Comparison of ENCODE assay signal across 20 cellular contexts in the genomic region with DNA sequence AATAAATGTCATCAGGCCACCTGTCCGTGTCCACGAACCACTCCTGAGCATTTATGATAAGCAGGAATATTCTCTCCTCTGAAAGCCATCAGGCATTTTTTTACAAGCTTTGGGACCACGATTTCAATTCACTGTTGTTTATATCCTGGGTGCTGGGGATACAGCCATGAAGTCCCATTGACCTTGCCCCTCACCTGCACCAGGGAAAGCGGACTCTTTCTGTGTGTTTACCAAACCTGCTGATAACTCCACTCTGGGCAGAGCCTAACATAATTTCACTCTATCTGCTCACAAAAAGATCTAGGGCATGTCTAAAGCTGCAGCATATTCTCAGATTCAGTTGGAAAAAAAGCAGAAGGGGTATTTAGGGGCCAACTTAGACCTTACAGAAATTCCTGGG. TPM values are rescaled to one million over a fixed set of nuclear protein-coding genes. Genes with fewer than 3 reads are reported as not detected.
DNase-seq lines count a peak whose midpoint lies in the region; ATAC-seq, FAIRE-seq and TF ChIP-seq lines count a peak whose summit lies in the region.
"Had no signal": no experiment of that assay in that cellular context is flagged by ENCODE, and none has a peak within 500 bp of the region (broad histone marks: within the 10 kb centered on the region; RNA-seq: fewer than 3 reads in every experiment).

No MANE protein-coding gene starts in this region.

- peaks cover 19% of the 10 kb centered on the region for H3K4me1 Mint-ChIP-seq in stimulated activated naive CD8-positive, alpha-beta T cell treated with anti-CD3 and anti-CD28 coated beads, Interleukin-15, amount 100 ng/mL, for 72 hours

- peaks cover 0 to 7% of the 10 kb centered on the region in 2 donors for H3K9me3 Mint-ChIP-seq in stimulated activated naive CD8-positive, alpha-beta T cell treated with anti-CD3 and anti-CD28 coated beads, Interleukin-15, amount 100 ng/mL, for 72 hours

- FAIRE-seq in GM12878 (lab: Jason Lieb, UNC) = no peak

- TF ChIP-seq CTCF in GM12878 (IDR thresholded peaks at IDR 0.05 in 2 of 3, conservative IDR thresholded peaks at IDR 0.05 in 1 of 3; ENCODE audit: control insufficient read depth in 2 of 3, extremely low read depth in 1 of 3, insufficient read depth in 1 of 3, low read depth in 3 of 3, low read length in 3 of 3) (no peak), liver (IDR thresholded peaks at IDR 0.05; ENCODE audit: low read depth, low read length, missing input control) (no peak), OCI-LY7 (conservative IDR thresholded peaks at IDR 0.05; ENCODE audit: low read length) (no peak)

- H3K4me1 ChIP-seq in GM12878 (ENCODE audit: control insufficient read depth, insufficient read depth, low read length) (peaks cover 25% of the 10 kb centered on the region), liver (ENCODE audit: control insufficient read depth in 4 of 4, insufficient read depth in 4 of 4, low read length in 3 of 4) (peaks cover 2 to 20% (median 12%) of the 10 kb centered on the region in 4 donors), OCI-LY7 (ENCODE audit: insufficient read depth, low read length, poor library complexity, severe bottlenecking) (peaks cover 2% of the 10 kb centered on the region)
- H3K4me1 ChIP-seq: HAP-1 had no signal

- H3K4me3 ChIP-seq in GM12878 = no peak overlapping the region
- H3K4me3 ChIP-seq in liver (ENCODE audit: low read depth in 1 of 3, low read length in 3 of 3) = no peak overlapping the region
- no peak overlapping the region for H3K4me3 ChIP-seq in OCI-LY7 (ENCODE audit: low read depth, low read length, poor library complexity, severe bottlenecking)
- H3K4me3 ChIP-seq: HAP-1 had no signal

- peak; percentile 4 for ATAC-seq in stimulated activated naive CD8-positive, alpha-beta T cell treated with anti-CD3 and anti-CD28 coated beads, Interleukin-15, amount 100 ng/mL, for 72 hours
- ATAC-seq in stimulated activated naive CD8-positive, alpha-beta T cell treated with anti-CD3 and anti-CD28 coated beads, Interleukin-15, Interleukin-2, amounts not matched to agents 100 U/mL and 50 U/mL, for 24 hours = no peak
- ATAC-seq in GM12878 = no peak

- H3K79me2 ChIP-seq in GM12878 (ENCODE audit: control insufficient read depth, insufficient read depth, low read length) (no peaks in the 10 kb centered on the region), OCI-LY7 (ENCODE audit: insufficient read depth, low read depth, low read length) (no peaks in the 10 kb centered on the region)

- in situ Hi-C loops in GM12878 (cut with MboI) = loop anchor here (25.0 kb wide), 1 partner anchor 1181 kb away; no protein-coding TSS in a partner anchor

- intact Hi-C loops in GM12878 (cut with micrococcal nuclease; ENCODE audit: unreplicated experiment) = no loop called here
- intact Hi-C loops in OCI-LY7 (cut with micrococcal nuclease; ENCODE audit: unreplicated experiment) = no loop called here

- WGBS in GM12878 (ENCODE audit: insufficient coverage, insufficient replicate concordance, low lambda C conversion rate, missing lambda C conversion rate) = 62% methylated on average over 4 of the region's 4 CpGs
- WGBS in liver = 59% methylated on average over 4 of the region's 4 CpGs

- H2AFZ ChIP-seq in GM12878 (ENCODE audit: control insufficient read depth, low read depth, low read length) (no peak overlapping the region), OCI-LY7 (ENCODE audit: low read length) (no peak overlapping the region)

- no peak for TF ChIP-seq EP300 in GM12878 (IDR thresholded peaks at IDR 0.05; ENCODE audit: borderline replicate concordance in 1 of 2, control insufficient read depth in 1 of 2, low read depth in 2 of 2, low read length in 2 of 2)

- H3K27ac ChIP-seq in GM12878 (ENCODE audit: control insufficient read depth, insufficient read depth) (peak overlapping the region; percentile 6; the same call in 1 of the 2 replicates), liver (ENCODE audit: low read depth in 1 of 2, low read length in 2 of 2) (peak overlapping the region; percentile 29 to 45), OCI-LY7 (ENCODE audit: low read depth, low read length, poor library complexity, severe bottlenecking) (no peak overlapping the region)

- no peak overlapping the region for H3K4me3 Mint-ChIP-seq in stimulated activated naive CD8-positive, alpha-beta T cell treated with anti-CD3 and anti-CD28 coated beads, Interleukin-15, amount 100 ng/mL, for 72 hours
- H3K4me3 Mint-ChIP-seq: CD14-positive monocyte, IgD-negative memory B cell had no signal

- H3K27ac Mint-ChIP-seq in stimulated activated naive CD8-positive, alpha-beta T cell treated with anti-CD3 and anti-CD28 coated beads, Interleukin-15, amount 100 ng/mL, for 72 hours = no peak overlapping the region

- no peak overlapping the region for H3K9ac ChIP-seq in GM12878 (ENCODE audit: control insufficient read depth, insufficient read depth, low read length)
- no peak overlapping the region for H3K9ac ChIP-seq in liver (ENCODE audit: low read depth in 1 of 2, low read length in 2 of 2)

- RAD21 ChIA-PET in GM12878 (lab: Charles Lee; ENCODE audit: unreplicated experiment) = interaction anchor here (1.2 to 8.1 kb wide), 4 partner anchors 8 to 19 kb away, joined by 3 to 285 read pairs (median 4); partner anchors contain the start of gene DNASE1L3

- TF ChIP-seq RAD21 in GM12878 (IDR thresholded peaks at IDR 0.05; ENCODE audit: insufficient read depth, low read depth, low read length) (no peak), liver (IDR thresholded peaks at IDR 0.05) (peak in 1 of 2 donors; percentile 20)

- DNase-seq in stimulated activated naive CD8-positive, alpha-beta T cell treated with anti-CD3 and anti-CD28 coated beads, Interleukin-15, amount 100 ng/mL, for 72 hours = no peak
- DNase-seq in stimulated activated naive CD8-positive, alpha-beta T cell treated with anti-CD3 and anti-CD28 coated beads, Interleukin-15, Interleukin-2, amounts not matched to agents 100 U/mL and 50 U/mL, for 24 hours = no peak
- DNase-seq in GM12878 (ENCODE audit: low read depth, low spot score) (no peak), iPS-NIHi7 (ENCODE audit: extremely low spot score) (no peak), OCI-LY7 (ENCODE audit: low spot score) (no peak)
- DNase-seq in activated CD4-positive, CD25-positive, alpha-beta regulatory T cell treated with anti-CD3 and anti-CD28 coated beads, Interleukin-2, amount 50 U/mL, for 72 hours = no peak
- DNase-seq in activated effector memory CD4-positive, alpha-beta T cell treated with Interleukin-2 at 50 U/mL for 16 hours = no peak
- DNase-seq: DMS 273 treated with DMSO at 0.1 percent for 48 hours, GF-D8, Kasumi-1, NCI-H1105, NCI-H187, NCI-H69 had no signal

- H3K27me3 ChIP-seq in GM12878 (replicated peaks in 1 of 2; ENCODE audit: control insufficient read depth in 2 of 2, insufficient read depth in 2 of 2, low read length in 1 of 2) (no peaks in the 10 kb centered on the region), liver (ENCODE audit: control insufficient read depth in 4 of 4, insufficient read depth in 4 of 4, low read length in 3 of 4) (no peaks in the 10 kb centered on the region)

- H3K27me3 Mint-ChIP-seq in stimulated activated naive CD8-positive, alpha-beta T cell treated with anti-CD3 and anti-CD28 coated beads, Interleukin-15, amount 100 ng/mL, for 72 hours = peaks cover 39% of the 10 kb centered on the region
- H3K27me3 Mint-ChIP-seq: IgD-negative memory B cell had no signal

- POLR2A ChIA-PET in GM12878 (lab: Charles Lee) (interaction anchor here (1.2 to 17.1 kb wide), 3 partner anchors 6 to 28 kb away, joined by 3 to 491 read pairs (median 491); partner anchors contain the start of gene DNASE1L3), OCI-LY7 (lab: Charles Lee) (interaction anchor here (0.6 to 1.4 kb wide), 3 partner anchors 9 to 206 kb away, joined by 4 to 6 read pairs (median 4); no protein-coding TSS in a partner anchor)

- H3K4me2 ChIP-seq in GM12878 (ENCODE audit: control insufficient read depth, insufficient read depth) (no peak overlapping the region), OCI-LY7 (ENCODE audit: low read length) (no peak overlapping the region)

- H3K9me2 ChIP-seq in OCI-LY7 (ENCODE audit: insufficient read depth, low read length) = no peaks in the 10 kb centered on the region

- SMC1A ChIA-PET in GM12878 (lab: Charles Lee; ENCODE audit: uncharacterized antibody, unreplicated experiment) = interaction anchor here (1.7 to 12.6 kb wide), 3 partner anchors 8 to 26 kb away, joined by 8 to 510 read pairs (median 13); partner anchors contain the start of gene DNASE1L3

- CTCF ChIA-PET in GM12878 (lab: Yijun Ruan, JAX) = interaction anchor here (1.2 to 25.2 kb wide), 3 partner anchors 8 to 17 kb away, joined by 6 to 655 read pairs (median 12); partner anchors contain the start of gene DNASE1L3
- CTCF ChIA-PET in OCI-LY7 (lab: Charles Lee; ENCODE audit: unreplicated experiment) = no interaction called here

- no peak for TF ChIP-seq POLR2A in GM12878 (IDR thresholded peaks at IDR 0.05; ENCODE audit: low read depth, low read length)

- H3K36me3 ChIP-seq in GM12878 (ENCODE audit: control insufficient read depth in 2 of 2, insufficient read depth in 2 of 2, low read length in 1 of 2) (peaks cover 0 to 1% of the 10 kb centered on the region in 2 experiments; a peak in 1 of 4 replicates), liver (ENCODE audit: control insufficient read depth in 4 of 4, insufficient read depth in 3 of 4, low read depth in 1 of 4, low read length in 3 of 4) (no peaks in the 10 kb centered on the region), OCI-LY7 (ENCODE audit: insufficient read depth, low read length) (no peaks in the 10 kb centered on the region)
- H3K36me3 ChIP-seq: HAP-1 had no signal

- peaks cover 2% of the 10 kb centered on the region; the same call in 2 of the 3 replicates for H3K9me3 ChIP-seq in GM12878 (replicated peaks; ENCODE audit: control insufficient read depth, insufficient read depth, low read length)
- H3K9me3 ChIP-seq in liver (ENCODE audit: control insufficient read depth in 4 of 4, low read length in 3 of 4) = no peaks in the 10 kb centered on the region
- H3K9me3 ChIP-seq in OCI-LY7 (ENCODE audit: low read length) = no peaks in the 10 kb centered on the region
- H3K9me3 ChIP-seq: HAP-1 had no signal

- BruUV-seq in GM12878 (replicated peaks; lab: Mats Ljungman, UMichigan) (TSS peak; percentile 37), OCI-LY7 (replicated peaks; lab: Mats Ljungman, UMichigan) (no TSS peak)

- H4K20me1 ChIP-seq in GM12878 (ENCODE audit: control insufficient read depth, insufficient read depth) = no peaks in the 10 kb centered on the region
- no peaks in the 10 kb centered on the region for H4K20me1 ChIP-seq in OCI-LY7 (ENCODE audit: insufficient read depth, low read length)

RNA-seq across cellular contexts. Expression of gene DNASE1L3, which starts 4.8 kb away (rescaled TPM):
- 288 TPM in 2 replicates for total RNA-seq in GM12878 (2013; cell fraction: nucleolus; rRNA removed)
- total RNA-seq in GM12878 (2014; rRNA removed) (3.2 and 6.0 TPM in 2 replicates), GM12878 (2014; rRNA removed; fragmentation: Illumina TruSeq; extraction: Trizol) (3.6 and 5.3 TPM in 2 replicates), GM12878 (2021) (3.7 and 4.4 TPM in 2 replicates), liver (100 to 1,000 TPM in 1 of 2 donors, 10 to 100 TPM in 1; 76.1 to 162 TPM), OCI-LY7 (2022) (0.61 and 1.3 TPM in 2 replicates)
- 6.2 TPM for polyA plus RNA-seq in GM12878 (2011; ENCODE audit: low read depth)
- polyA plus RNA-seq in GM12878 (2011; rRNA removed) (72.1 and 84.4 TPM in 2 replicates), GM12878 (2014; fragmentation: Illumina TruSeq; extraction: Trizol) (3.1 and 4.9 TPM in 2 replicates), GM12878 (2014; fragmentation: Nextera tagmentation; extraction: Ambion mirVana) (10 to 100 TPM; 10.6 to 11.1 TPM), GM12878 (2014; rRNA removed) (3.7 and 5.7 TPM in 2 replicates), GM12878 (2016; fragmentation: Nextera tagmentation; extraction: Ambion mirVana) (1 to 10 TPM; 7.7 TPM), liver (100 to 1,000 TPM in 1 of 2 donors, 10 to 100 TPM in 1; 94.5 to 201 TPM)
- polyA plus RNA-seq in GM12878 (2011; cell fraction: cytosol; rRNA removed) = 43.3 and 48.4 TPM in 2 replicates
- polyA plus RNA-seq in GM12878 (2011; cell fraction: nucleus; rRNA removed) = 95.4 and 157 TPM in 2 replicates
- polyA plus RNA-seq in GM12878 (2012) = 12.3 and 19.0 TPM in 2 replicates
- polyA minus RNA-seq in GM12878 (2011; rRNA and poly(A)+ RNA removed) = 93.0 and 115 TPM in 2 replicates
- polyA minus RNA-seq in GM12878 (2011; cell fraction: cytosol; rRNA and poly(A)+ RNA removed) = 16.8 and 21.7 TPM in 2 replicates
- polyA minus RNA-seq in GM12878 (2011; cell fraction: nucleus; rRNA and poly(A)+ RNA removed) = 63.7 and 75.3 TPM in 2 replicates
- total RNA-seq in OCI-LY7 (2014; rRNA removed; shearing (Covaris generic)) = not detected in 2 replicates
- total RNA-seq: A673, Daoy, HT1080 had no signal
- polyA plus RNA-seq: CD14-positive monocyte had no signal

RNA-seq across cellular contexts. Expression of gene ABHD6, which starts 31.6 kb away (rescaled TPM):
- 50.4 and 53.6 TPM in 2 replicates for total RNA-seq in GM12878 (2013; cell fraction: nucleolus; rRNA removed)
- 2.9 and 3.3 TPM in 2 replicates for total RNA-seq in GM12878 (2014; rRNA removed)
- total RNA-seq in GM12878 (2014; rRNA removed; fragmentation: Illumina TruSeq; extraction: Trizol) = 2.5 and 2.9 TPM in 2 replicates
- 3.6 and 3.8 TPM in 2 replicates for total RNA-seq in GM12878 (2021)
- 6.6 TPM for polyA plus RNA-seq in GM12878 (2011; ENCODE audit: low read depth)
- polyA plus RNA-seq in GM12878 (2011; rRNA removed) = 23.9 and 33.2 TPM in 2 replicates
- polyA plus RNA-seq in GM12878 (2011; cell fraction: cytosol; rRNA removed) = 34.3 and 46.6 TPM in 2 replicates
- 19.4 and 22.2 TPM in 2 replicates for polyA plus RNA-seq in GM12878 (2011; cell fraction: nucleus; rRNA removed)
- 5.2 and 7.6 TPM in 2 replicates for polyA plus RNA-seq in GM12878 (2012)
- 1.9 and 3.1 TPM in 2 replicates for polyA plus RNA-seq in GM12878 (2014; fragmentation: Illumina TruSeq; extraction: Trizol)
- 1 to 10 TPM; 1.4 to 1.5 TPM for polyA plus RNA-seq in GM12878 (2014; fragmentation: Nextera tagmentation; extraction: Ambion mirVana)
- 2.7 and 4.0 TPM in 2 replicates for polyA plus RNA-seq in GM12878 (2014; rRNA removed)
- 1 to 10 TPM; 5.1 to 7.0 TPM for polyA plus RNA-seq in GM12878 (2016; fragmentation: Nextera tagmentation; extraction: Ambion mirVana)
- polyA minus RNA-seq in GM12878 (2011; rRNA and poly(A)+ RNA removed) = 47.7 and 52.5 TPM in 2 replicates
- 9.2 and 12.8 TPM in 2 replicates for polyA minus RNA-seq in GM12878 (2011; cell fraction: cytosol; rRNA and poly(A)+ RNA removed)
- polyA minus RNA-seq in GM12878 (2011; cell fraction: nucleus; rRNA and poly(A)+ RNA removed) = 19.8 and 21.2 TPM in 2 replicates
- total RNA-seq in liver = 10 to 100 TPM; 19.8 to 60.9 TPM
- 10 to 100 TPM; 36.5 to 40.1 TPM for polyA plus RNA-seq in liver
- total RNA-seq in OCI-LY7 (2014; rRNA removed; shearing (Covaris generic)) = 5.8 TPM in 2 replicates
- 8.9 and 10.7 TPM in 2 replicates for total RNA-seq in OCI-LY7 (2022)
